ENCODE assay signal across 11 cellular contexts in genomic region chr17:60087882-60088669, GRCh38. TPM values are rescaled to one million over a fixed set of nuclear protein-coding genes. Genes with fewer than 3 reads are reported as not detected.
DNase-seq lines count a peak whose midpoint lies in the region; ATAC-seq and FAIRE-seq lines count a peak whose summit lies in the region.
"Had no signal": no experiment of that assay in that cellular context is flagged by ENCODE, and none has a peak within 500 bp of the region (broad histone marks: within the 10 kb centered on the region; RNA-seq: fewer than 3 reads in every experiment).

No MANE protein-coding gene starts in this region.

- H3K9me3 ChIP-seq in adipocyte (ENCODE audit: control insufficient read depth, low read length), result peaks cover 4% of the 10 kb centered on the region

- H3K4me3 ChIP-seq in adipocyte (ENCODE audit: low read length), result peak overlapping the region; percentile 60

- H3K9ac ChIP-seq in adipocyte (ENCODE audit: low read length), result peak overlapping the region; percentile 55

- H3K27me3 ChIP-seq in adipocyte (replicated peaks; ENCODE audit: control insufficient read depth, insufficient read depth, low read length), result no peaks in the 10 kb centered on the region

- H3K4me1 ChIP-seq in adipocyte (ENCODE audit: control insufficient read depth, insufficient read depth, low read length), result peaks cover 41% of the 10 kb centered on the region

- peak; percentile 28 for DNase-seq in HT-29 (ENCODE audit: low spot score)
- DNase-seq in adipocyte (ENCODE audit: low read depth), result peak; percentile 78
- peak; percentile 65 for DNase-seq in iris pigment epithelial cell (ENCODE audit: low read depth)
- peak; percentile 75 for DNase-seq in urothelium cell line (ENCODE audit: low spot score)
- DNase-seq in activated T-cell treated with anti-CD3 and anti-CD28 coated beads, Interleukin-2, amount 50 U/mL, for 1 hour, result no peak
- DNase-seq: activated T-cell treated with anti-CD3 and anti-CD28 coated beads, Interleukin-2, amount 50 U/mL, for 4 hours; stimulated activated naive CD8-positive, alpha-beta T cell treated with anti-CD3 and anti-CD28 coated beads, Interleukin-15, amount 100 ng/mL, for 72 hours; T-helper 17 cell had no signal

- ATAC-seq in HG03095 (IDR thresholded peaks at IDR 0.05; ENCODE audit: unreplicated experiment) (no peak), HG02610 (IDR thresholded peaks at IDR 0.05; ENCODE audit: unreplicated experiment) (no peak)
- ATAC-seq: activated T-cell treated with anti-CD3 and anti-CD28 coated beads, Interleukin-2, amount 50 U/mL, for 4 hours; left lobe of liver; stimulated activated naive CD8-positive, alpha-beta T cell treated with anti-CD3 and anti-CD28 coated beads, Interleukin-15, amount 100 ng/mL, for 72 hours; T-helper 17 cell had no signal

- peak; percentile 65 for FAIRE-seq in urothelium cell line (lab: Jason Lieb, UNC)

- H3K36me3 ChIP-seq in adipocyte (ENCODE audit: control insufficient read depth, insufficient read depth, low read length, severe bottlenecking), result no peaks in the 10 kb centered on the region

RNA-seq across cellular contexts. Expression of gene HEATR6, which starts 9.4 kb away (rescaled TPM):
- total RNA-seq in HT-29 (2014; rRNA removed; shearing (Covaris generic)), result 3.8 and 4.2 TPM in 2 replicates
